13 cellular contexts compared by ENCODE assay signal in genomic region chr20:32326507-32326851, GRCh38. TPM values are rescaled to one million over a fixed set of nuclear protein-coding genes. Genes with fewer than 3 reads are reported as not detected.
DNase-seq lines count a peak whose midpoint lies in the region; ATAC-seq lines count a peak whose summit lies in the region.
"Had no signal": no experiment of that assay in that cellular context is flagged by ENCODE, and none has a peak within 500 bp of the region (broad histone marks: within the 10 kb centered on the region; RNA-seq: fewer than 3 reads in every experiment).

No MANE protein-coding gene starts in this region.

- POLR2A ChIA-PET in CD4-positive, alpha-beta memory T cell (lab: Charles Lee; ENCODE audit: partially characterized antibody), result no interaction called here

- DNase-seq in activated T-cell treated with anti-CD3 and anti-CD28 coated beads, Interleukin-2, amount 50 U/mL, for 72 hours, result no peak
- no peak for DNase-seq in activated T-cell treated with anti-CD3 and anti-CD28 coated beads, Interleukin-2, amount 50 U/mL, for 1 hour
- peak; percentile 50 for DNase-seq in NCI-H748 (lab: John Stamatoyannopoulos, UW; ENCODE audit: unreplicated experiment)
- peak; percentile 48 for DNase-seq in epithelial cell of prostate (ENCODE audit: low read depth, low spot score)
- DNase-seq in stimulated activated effector memory CD8-positive, alpha-beta T cell treated with anti-CD3 and anti-CD28 coated beads, Interleukin-12 subunit alpha, Interleukin-12 subunit beta, amount 100 ng/mL, for 72 hours (ENCODE audit: low spot score in 2 of 2), result no peak
- DNase-seq in SIG-M5 treated with dmso at 0.1 percent for 504 hours (lab: John Stamatoyannopoulos, UW; ENCODE audit: unreplicated experiment), result no peak
- DNase-seq in CD4-positive, alpha-beta memory T cell, result no peak
- DNase-seq: activated naive CD4-positive, alpha-beta T cell treated with anti-CD3 and anti-CD28 coated beads, Interleukin-2, amount 50 U/mL, for 16 hours; H9; MM.1S; naive thymus-derived CD4-positive, alpha-beta T cell had no signal

- H3K9me3 Mint-ChIP-seq in activated T-cell treated with anti-CD3 and anti-CD28 coated beads, Interleukin-2, amount 50 U/mL, for 72 hours, result no peaks in the 10 kb centered on the region
- H3K9me3 Mint-ChIP-seq in stimulated activated effector memory CD8-positive, alpha-beta T cell treated with anti-CD3 and anti-CD28 coated beads, Interleukin-12 subunit alpha, Interleukin-12 subunit beta, amount 100 ng/mL, for 72 hours, result no peaks in the 10 kb centered on the region
- H3K9me3 Mint-ChIP-seq in CD4-positive, alpha-beta memory T cell, result no peaks in the 10 kb centered on the region
- H3K9me3 Mint-ChIP-seq: H9; naive thymus-derived CD4-positive, alpha-beta T cell had no signal

- peak overlapping the region; percentile 79 for H3K27ac Mint-ChIP-seq in activated T-cell treated with anti-CD3 and anti-CD28 coated beads, Interleukin-2, amount 50 U/mL, for 72 hours
- peak overlapping the region; percentile 11 for H3K27ac Mint-ChIP-seq in stimulated activated effector memory CD8-positive, alpha-beta T cell treated with anti-CD3 and anti-CD28 coated beads, Interleukin-12 subunit alpha, Interleukin-12 subunit beta, amount 100 ng/mL, for 72 hours
- H3K27ac Mint-ChIP-seq in CD4-positive, alpha-beta memory T cell, result peak overlapping the region in 2 of 7 donors; percentile 5 to 24

- peaks cover 15% of the 10 kb centered on the region for H3K4me1 Mint-ChIP-seq in activated T-cell treated with anti-CD3 and anti-CD28 coated beads, Interleukin-2, amount 50 U/mL, for 72 hours (ENCODE audit: low read depth)
- peaks cover 14% of the 10 kb centered on the region for H3K4me1 Mint-ChIP-seq in stimulated activated effector memory CD8-positive, alpha-beta T cell treated with anti-CD3 and anti-CD28 coated beads, Interleukin-12 subunit alpha, Interleukin-12 subunit beta, amount 100 ng/mL, for 72 hours
- no peaks in the 10 kb centered on the region for H3K4me1 Mint-ChIP-seq in CD4-positive, alpha-beta memory T cell
- H3K4me1 Mint-ChIP-seq: H9 had no signal

- no peaks in the 10 kb centered on the region for H3K27me3 ChIP-seq in CD4-positive, alpha-beta memory T cell (ENCODE audit: insufficient read depth, low read length)
- H3K27me3 ChIP-seq: Peyer's patch had no signal

- CTCF ChIA-PET in CD4-positive, alpha-beta memory T cell (lab: Charles Lee; ENCODE audit: partially characterized antibody), result no interaction called here

- H3K36me3 Mint-ChIP-seq in activated T-cell treated with anti-CD3 and anti-CD28 coated beads, Interleukin-2, amount 50 U/mL, for 72 hours (ENCODE audit: insufficient read depth in 2 of 2), result peaks cover 6 to 28% of the 10 kb centered on the region in 2 donors
- peaks cover 86% of the 10 kb centered on the region for H3K36me3 Mint-ChIP-seq in stimulated activated effector memory CD8-positive, alpha-beta T cell treated with anti-CD3 and anti-CD28 coated beads, Interleukin-12 subunit alpha, Interleukin-12 subunit beta, amount 100 ng/mL, for 72 hours
- peaks cover 30 to 41% of the 10 kb centered on the region in 2 donors for H3K36me3 Mint-ChIP-seq in CD4-positive, alpha-beta memory T cell

- H3K4me3 Mint-ChIP-seq in activated T-cell treated with anti-CD3 and anti-CD28 coated beads, Interleukin-2, amount 50 U/mL, for 72 hours, result no peak overlapping the region
- no peak overlapping the region for H3K4me3 Mint-ChIP-seq in stimulated activated effector memory CD8-positive, alpha-beta T cell treated with anti-CD3 and anti-CD28 coated beads, Interleukin-12 subunit alpha, Interleukin-12 subunit beta, amount 100 ng/mL, for 72 hours
- H3K4me3 Mint-ChIP-seq in CD4-positive, alpha-beta memory T cell, result no peak overlapping the region
- H3K4me3 Mint-ChIP-seq: H9; naive thymus-derived CD4-positive, alpha-beta T cell had no signal

- intact Hi-C loops in CD4-positive, alpha-beta memory T cell (cut with micrococcal nuclease), result no loop called here

- H3K4me3 ChIP-seq in CD4-positive, alpha-beta memory T cell (ENCODE audit: low read length in 2 of 2), result no peak overlapping the region
- H3K4me3 ChIP-seq: Peyer's patch had no signal

- H3K9me3 ChIP-seq in CD4-positive, alpha-beta memory T cell (ENCODE audit: control insufficient read depth in 1 of 2, low read length in 2 of 2), result no peaks in the 10 kb centered on the region
- H3K9me3 ChIP-seq: Peyer's patch had no signal

- H3K36me3 ChIP-seq in CD4-positive, alpha-beta memory T cell (ENCODE audit: insufficient read depth, low read length), result peaks cover 12% of the 10 kb centered on the region

- ATAC-seq in activated T-cell treated with anti-CD3 and anti-CD28 coated beads, Interleukin-2, amount 50 U/mL, for 72 hours (replicated peaks in 1 of 2), result peak in 1 of 2 donors; percentile 49
- peak; percentile 51 for ATAC-seq in stimulated activated effector memory CD8-positive, alpha-beta T cell treated with anti-CD3 and anti-CD28 coated beads, Interleukin-12 subunit alpha, Interleukin-12 subunit beta, amount 100 ng/mL, for 72 hours
- no peak for ATAC-seq in HG03460 (IDR thresholded peaks at IDR 0.05; ENCODE audit: unreplicated experiment)
- ATAC-seq: naive thymus-derived CD4-positive, alpha-beta T cell had no signal

- H3K4me1 ChIP-seq in CD4-positive, alpha-beta memory T cell (ENCODE audit: insufficient read depth, low read length), result no peaks in the 10 kb centered on the region

- H3K27ac ChIP-seq in epithelial cell of prostate, result peak overlapping the region; percentile 73
- no peak overlapping the region for H3K27ac ChIP-seq in CD4-positive, alpha-beta memory T cell (ENCODE audit: low read depth, low read length)

- H3K27me3 Mint-ChIP-seq in activated T-cell treated with anti-CD3 and anti-CD28 coated beads, Interleukin-2, amount 50 U/mL, for 72 hours (ENCODE audit: low read depth), result no peaks in the 10 kb centered on the region
- H3K27me3 Mint-ChIP-seq in CD4-positive, alpha-beta memory T cell, result no peaks in the 10 kb centered on the region
- H3K27me3 Mint-ChIP-seq: naive thymus-derived CD4-positive, alpha-beta T cell had no signal

RNA-seq across cellular contexts. Expression of gene ASXL1, which starts 31.7 kb away (rescaled TPM):
- 100 to 1,000 TPM; 158 to 168 TPM for total RNA-seq in activated T-cell treated with anti-CD3 and anti-CD28 coated beads, Interleukin-2, amount 50 U/mL, for 72 hours
- 100 to 1,000 TPM; 126 to 127 TPM for total RNA-seq in CD4-positive, alpha-beta memory T cell
- 10 to 100 TPM in 1 of 2 donors, 1 to 10 TPM in 1; 8.8 to 20.1 TPM for polyA plus RNA-seq in CD4-positive, alpha-beta memory T cell

RNA-seq across cellular contexts. Expression of gene KIF3B, which starts 49.0 kb away (rescaled TPM):
- 10 to 100 TPM; 30.3 to 37.9 TPM for total RNA-seq in activated T-cell treated with anti-CD3 and anti-CD28 coated beads, Interleukin-2, amount 50 U/mL, for 72 hours
- total RNA-seq in CD4-positive, alpha-beta memory T cell, result 10 to 100 TPM; 14.2 to 14.5 TPM
- polyA plus RNA-seq in CD4-positive, alpha-beta memory T cell, result 1 to 10 TPM; 1.6 to 5.2 TPM

Comparison
In these comparisons a context has a peak if more than half of its experiments do, and no peak if none do; other contexts are left out.
1. DNase-seq: peak in NCI-H748 (single experiment) and epithelial cell of prostate (single experiment); none in activated T-cell treated with anti-CD3 and anti-CD28 coated beads, Interleukin-2, amount 50 U/mL, for 72 hours (0 of 2), activated T-cell treated with anti-CD3 and anti-CD28 coated beads, Interleukin-2, amount 50 U/mL, for 1 hour (single experiment), stimulated activated effector memory CD8-positive, alpha-beta T cell treated with anti-CD3 and anti-CD28 coated beads, Interleukin-12 subunit alpha, Interleukin-12 subunit beta, amount 100 ng/mL, for 72 hours (0 of 2), SIG-M5 treated with dmso at 0.1 percent for 504 hours (single experiment) and CD4-positive, alpha-beta memory T cell (0 of 5).